In genomic region chr16:51818342-51818944, GRCh38 we compare ENCODE assay signal across 9 cellular contexts.
A peak's percentile ranks its signal among the peaks of the same experiment; 100 is the strongest.
DNase-seq lines count a peak whose midpoint lies in the region; ATAC-seq and TF ChIP-seq lines count a peak whose summit lies in the region.
"Had no signal": no experiment of that assay in that cellular context is flagged by ENCODE, and none has a peak within 500 bp of the region (broad histone marks: within the 10 kb centered on the region; RNA-seq: fewer than 3 reads in every experiment).

No MANE protein-coding gene starts in this region.

- no peaks in the 10 kb centered on the region for H3K36me3 Mint-ChIP-seq in CD4-positive, alpha-beta memory T cell

- intact Hi-C loops in A673 (cut with micrococcal nuclease; ENCODE audit: unreplicated experiment), result loop anchor here (1.0 kb wide), 2 partner anchors 153 to 164 kb away; no protein-coding TSS in a partner anchor
- intact Hi-C loops in body of pancreas (cut with DNase I), result loop anchor here (10.0 kb wide), 1 partner anchor 156 kb away; no protein-coding TSS in a partner anchor
- intact Hi-C loops in sciatic nerve (cut with DNase I), result no loop called here
- intact Hi-C loops in CD4-positive, alpha-beta memory T cell (cut with micrococcal nuclease), result no loop called here

- peak; percentile 88 for TF ChIP-seq CTCF in A673 (conservative IDR thresholded peaks at IDR 0.05; ENCODE audit: low read depth, low read length)
- peak; percentile 59 to 75 (median 71) for TF ChIP-seq CTCF in body of pancreas (IDR thresholded peaks at IDR 0.05)

- POLR2A ChIA-PET in A673 (lab: Charles Lee; ENCODE audit: low non-redundant PET), result no interaction called here
- POLR2A ChIA-PET in CD4-positive, alpha-beta memory T cell (lab: Charles Lee; ENCODE audit: partially characterized antibody), result no interaction called here

- TF ChIP-seq POLR2A in body of pancreas (IDR thresholded peaks at IDR 0.05), result no peak

- H3K27ac Mint-ChIP-seq in CD4-positive, alpha-beta memory T cell, result no peak overlapping the region

- H3K9me3 ChIP-seq in A673 (ENCODE audit: low read depth, low read length, poor library complexity, severe bottlenecking) (no peaks in the 10 kb centered on the region), body of pancreas (no peaks in the 10 kb centered on the region)
- H3K9me3 ChIP-seq in CD4-positive, alpha-beta memory T cell (ENCODE audit: control insufficient read depth in 1 of 2, low read length in 2 of 2), result peaks cover 0 to 5% of the 10 kb centered on the region in 2 donors

- CTCF ChIA-PET in A673 (lab: Charles Lee), result interaction anchor here (0.5 to 2.7 kb wide), 9 partner anchors 16 to 1012 kb away, joined by 3 to 23 read pairs (median 4); no protein-coding TSS in a partner anchor
- CTCF ChIA-PET in CD4-positive, alpha-beta memory T cell (lab: Charles Lee; ENCODE audit: partially characterized antibody), result no interaction called here

- H3K4me1 Mint-ChIP-seq in CD4-positive, alpha-beta memory T cell, result no peaks in the 10 kb centered on the region

- peaks cover 0 to 8% (median 4%) of the 10 kb centered on the region in 8 donors for H3K9me3 Mint-ChIP-seq in CD4-positive, alpha-beta memory T cell

- H3K4me1 ChIP-seq in A673 (ENCODE audit: insufficient read depth, low read length, poor library complexity, severe bottlenecking), result peaks cover 9% of the 10 kb centered on the region
- H3K4me1 ChIP-seq in body of pancreas, result no peaks in the 10 kb centered on the region
- no peaks in the 10 kb centered on the region for H3K4me1 ChIP-seq in CD4-positive, alpha-beta memory T cell (ENCODE audit: insufficient read depth, low read length)

- WGBS in body of pancreas, 2 donors, result 25 to 29% methylated on average over 4 of the region's 4 CpGs

- H3K4me3 ChIP-seq in A673 (ENCODE audit: low read depth, low read length, poor library complexity, severe bottlenecking) (no peak overlapping the region), body of pancreas (no peak overlapping the region)
- no peak overlapping the region for H3K4me3 ChIP-seq in CD4-positive, alpha-beta memory T cell (ENCODE audit: low read length in 2 of 2)

- H3K36me3 ChIP-seq in A673 (ENCODE audit: insufficient read depth, low read length, poor library complexity, severe bottlenecking) (no peaks in the 10 kb centered on the region), body of pancreas (replicated peaks in 1 of 2; ENCODE audit: insufficient read depth in 1 of 2, low read depth in 2 of 2) (no peaks in the 10 kb centered on the region)
- no peaks in the 10 kb centered on the region for H3K36me3 ChIP-seq in CD4-positive, alpha-beta memory T cell (ENCODE audit: insufficient read depth, low read length)

- no TSS peak for BruUV-seq in A673 (replicated peaks; lab: Mats Ljungman, UMichigan)

- H3K27me3 ChIP-seq in A673 (replicated peaks; ENCODE audit: insufficient read depth, low read depth, low read length, poor library complexity), result no peaks in the 10 kb centered on the region
- no peaks in the 10 kb centered on the region for H3K27me3 ChIP-seq in body of pancreas
- no peaks in the 10 kb centered on the region for H3K27me3 ChIP-seq in CD4-positive, alpha-beta memory T cell (ENCODE audit: insufficient read depth, low read length)

- peak; percentile 56 for ATAC-seq in body of pancreas
- no peak for ATAC-seq in sciatic nerve

- no peaks in the 10 kb centered on the region for H3K27me3 Mint-ChIP-seq in CD4-positive, alpha-beta memory T cell

- no peak overlapping the region for H3K4me3 Mint-ChIP-seq in CD4-positive, alpha-beta memory T cell

- DNase-seq in A673 (ENCODE audit: low spot score) (peak; percentile 78), GM04504 (ENCODE audit: low read depth) (peak; percentile 40), NCI-H1105 treated with DMSO at 0.1 percent for 48 hours (lab: John Stamatoyannopoulos, UW) (peak; percentile 38), body of pancreas (peak; percentile 58 to 82 (median 68)), medulla oblongata (ENCODE audit: extremely low spot score) (peak; percentile 51), sciatic nerve (ENCODE audit: low spot score) (no peak)
- no peak for DNase-seq in CD4-positive, alpha-beta memory T cell
- DNase-seq in NK-92 treated with Interleukin-12 subunit alpha and Interleukin-12 subunit beta, amount 100 ng/mL, for 24 hours (lab: John Stamatoyannopoulos, UW), result no peak

- H3K27ac ChIP-seq in A673 (ENCODE audit: low read depth, low read length, poor library complexity, severe bottlenecking), result no peak overlapping the region
- no peak overlapping the region for H3K27ac ChIP-seq in body of pancreas
- no peak overlapping the region for H3K27ac ChIP-seq in CD4-positive, alpha-beta memory T cell (ENCODE audit: low read depth, low read length)
- H3K27ac ChIP-seq: epithelial cell of prostate had no signal

Comparison
In these comparisons a context has a peak if more than half of its experiments do, and no peak if none do; other contexts are left out.
1. DNase-seq: peak in A673 (single experiment), GM04504 (single experiment), NCI-H1105 treated with DMSO at 0.1 percent for 48 hours (single experiment), body of pancreas (4 of 4) and medulla oblongata (single experiment); none in sciatic nerve (single experiment), CD4-positive, alpha-beta memory T cell (0 of 5) and NK-92 treated with Interleukin-12 subunit alpha and Interleukin-12 subunit beta, amount 100 ng/mL, for 24 hours (single experiment).
2. intact Hi-C loops: an anchor here in A673 (1.0 kb wide) and body of pancreas (10.0 kb wide); none called in sciatic nerve and CD4-positive, alpha-beta memory T cell.